8 cellular contexts compared by ENCODE assay signal in genomic region chr1:109213824-109214693, GRCh38. TPM values are rescaled to one million over a fixed set of nuclear protein-coding genes. Genes with fewer than 3 reads are reported as not detected.
DNase-seq lines count a peak whose midpoint lies in the region; ATAC-seq and TF ChIP-seq lines count a peak whose summit lies in the region.

TSS of gene SARS1 (plus strand) at chr1:109213918. CDS start at chr1:109213993, 75 bp downstream.

- in situ Hi-C loops in GM18951 (cut with MboI; ENCODE audit: low sequenced_read_pairs, unreplicated experiment): no loop called here

- TF ChIP-seq POLR2A in GM18951 (IDR thresholded peaks at IDR 0.05; ENCODE audit: extremely low read depth, insufficient read depth, insufficient read length): peak; percentile 91

- no peaks in the 10 kb centered on the region for H3K27me3 ChIP-seq in kidney epithelial cell (ENCODE audit: control insufficient read depth, insufficient read depth, low read length)

- no peaks in the 10 kb centered on the region for H3K36me3 ChIP-seq in kidney epithelial cell (ENCODE audit: control insufficient read depth, insufficient read depth, low read length)

- H3K4me3 ChIP-seq in kidney epithelial cell (ENCODE audit: low read depth, low read length): peak within 1 kb of the TSS; percentile 98

- ATAC-seq in HG03159 (IDR thresholded peaks at IDR 0.05; ENCODE audit: unreplicated experiment): peak; percentile 78

- no peak for TF ChIP-seq CTCF in AG09319 (IDR thresholded peaks at IDR 0.05; ENCODE audit: low read depth, low read length)
- TF ChIP-seq CTCF in kidney epithelial cell (IDR thresholded peaks at IDR 0.05; ENCODE audit: insufficient read depth, low read length, poor library complexity, severe bottlenecking): no peak

- DNase-seq in AG09319 (ENCODE audit: extremely low read depth, low read depth): peak; percentile 62
- peak; percentile 82 for DNase-seq in NCI-H345 treated with DMSO at 0.1 percent for 48 hours (lab: John Stamatoyannopoulos, UW; ENCODE audit: unreplicated experiment)
- peak; percentile 83 for DNase-seq in activated CD4-positive, alpha-beta T cell treated with anti-CD3 and anti-CD28 coated beads for 1 hour
- peak; percentile 92 for DNase-seq in cerebellum (ENCODE audit: low spot score)
- DNase-seq in kidney epithelial cell (ENCODE audit: low read depth): peak; percentile 34
- peak; percentile 73 to 86 for DNase-seq in stimulated activated CD4-positive, alpha-beta T cell treated with anti-CD3 and anti-CD28 coated beads, Interleukin-15, amount 100 ng/mL, for 48 hours (ENCODE audit: low read depth in 2 of 2)

RNA-seq across cellular contexts. Expression of gene SARS1, which starts in this region (rescaled TPM):
- 81.8 TPM for total RNA-seq in cerebellum
- total RNA-seq in kidney epithelial cell: 367 and 411 TPM in 2 replicates

Comparison
In these comparisons a context has a peak if more than half of its experiments do, and no peak if none do; other contexts are left out.
1. Peak in every context shown above with its lines: DNase-seq, ATAC-seq and H3K4me3 ChIP-seq.
2. DNase-seq: peak in every context shown above with its lines; median percentile 92 in cerebellum; 83 in activated CD4-positive, alpha-beta T cell treated with anti-CD3 and anti-CD28 coated beads for 1 hour; 82 in NCI-H345 treated with DMSO at 0.1 percent for 48 hours; 80 in stimulated activated CD4-positive, alpha-beta T cell treated with anti-CD3 and anti-CD28 coated beads, Interleukin-15, amount 100 ng/mL, for 48 hours; 62 in AG09319; 34 in kidney epithelial cell.